ENCODE assay signal across 32 cellular contexts in genomic region chr18:73653836-73654235, GRCh38.
"Had no signal": no experiment of that assay in that cellular context is flagged by ENCODE, and none has a peak within 500 bp of the region (broad histone marks: within the 10 kb centered on the region; RNA-seq: fewer than 3 reads in every experiment).

No MANE protein-coding gene starts in this region.

- ATAC-seq: activated CD4-positive, CD25-positive, alpha-beta regulatory T cell treated with anti-CD3 and anti-CD28 coated beads, Interleukin-2, amount 50 U/mL, for 24 hours; activated CD8-positive, alpha-beta T cell treated with anti-CD3 and anti-CD28 coated beads for 36 hours; activated naive CD8-positive, alpha-beta T cell treated with anti-CD3 and anti-CD28 coated beads, Interleukin-2, amount 50 U/mL, for 24 hours; body of pancreas; esophagus mucosa; gastrocnemius medialis; heart left ventricle; T-helper 17 cell had no signal

- H3K9me3 ChIP-seq: adrenal gland, body of pancreas, colonic mucosa, gastrocnemius medialis had no signal

- H3K4me1 ChIP-seq: adrenal gland, body of pancreas, colonic mucosa, gastrocnemius medialis, heart left ventricle had no signal

- FAIRE-seq: endometrium, endothelial cell of umbilical vein had no signal

- H3K36me3 ChIP-seq: adrenal gland, cardiac muscle cell, colonic mucosa, gastrocnemius medialis, heart left ventricle, WERI-Rb-1 had no signal

- H3K4me3 ChIP-seq: adrenal gland, body of pancreas, cardiac muscle cell, colonic mucosa, gastrocnemius medialis, heart left ventricle had no signal

- H3K27me3 ChIP-seq: adrenal gland, body of pancreas, cardiac muscle cell, colonic mucosa, gastrocnemius medialis, heart left ventricle had no signal

- H3K27ac ChIP-seq: adrenal gland, body of pancreas, cardiac muscle cell, colonic mucosa, gastrocnemius medialis, heart left ventricle, WERI-Rb-1 had no signal

- DNase-seq: activated B cell treated with CpG ODN at 0.5 μM for 24 hours; activated CD4-positive, alpha-beta T cell treated with anti-CD3 and anti-CD28 coated beads for 48 hours; activated CD4-positive, alpha-beta T cell treated with anti-CD3 and anti-CD28 coated beads, Interleukin-2, amount 50 U/mL, for 1 hour; activated CD4-positive, alpha-beta T cell treated with anti-CD3 and anti-CD28 coated beads, Interleukin-2, amount 50 U/mL, for 48 hours; activated CD8-positive, alpha-beta memory T cell treated with anti-CD3 and anti-CD28 coated beads for 24 hours; activated CD8-positive, alpha-beta T cell treated with anti-CD3 and anti-CD28 coated beads for 36 hours; activated effector memory CD4-positive, alpha-beta T cell treated with anti-CD3 and anti-CD28 coated beads, Interleukin-2, amount 50 U/mL, for 16 hours; activated naive CD4-positive, alpha-beta T cell treated with anti-CD3 and anti-CD28 coated beads for 36 hours; activated naive CD8-positive, alpha-beta T cell treated with anti-CD3 and anti-CD28 coated beads for 36 hours; activated naive CD8-positive, alpha-beta T cell treated with anti-CD3 and anti-CD28 coated beads, Interleukin-2, amount 50 U/mL, for 24 hours; activated T-cell treated with anti-CD3 and anti-CD28 coated beads, Interleukin-2, amount 50 U/mL, for 48 hours; adrenal gland; amygdala; aorta; body of pancreas; central memory CD4-positive, alpha-beta T cell; cerebellar nuclear complex; colonic mucosa; effector CD8-positive, alpha-beta T cell; foreskin fibroblast; gastrocnemius medialis; glutamatergic neuron; heart left ventricle; T-helper 1 cell; T-helper 17 cell; T1000; WERI-Rb-1 had no signal
